30 cellular contexts compared by ENCODE assay signal in genomic region chr7:83739527-83739926, GRCh38.
DNase-seq lines count a peak whose midpoint lies in the region; TF ChIP-seq lines count a peak whose summit lies in the region.
"Had no signal": no experiment of that assay in that cellular context is flagged by ENCODE, and none has a peak within 500 bp of the region (broad histone marks: within the 10 kb centered on the region; RNA-seq: fewer than 3 reads in every experiment).

No MANE protein-coding gene starts in this region.

- peak; percentile 14 for DNase-seq in KBM-7
- peak; percentile 89 for DNase-seq in NCI-H82 (lab: John Stamatoyannopoulos, UW)
- peak; percentile 32 for DNase-seq in fibroblast of peridontal ligament (ENCODE audit: extremely low read depth)
- DNase-seq in C1 segment of cervical spinal cord (lab: John Stamatoyannopoulos, UW), result no peak
- no peak for DNase-seq in mammary epithelial cell
- no peak for DNase-seq in RWPE1 (ENCODE audit: low spot score)
- DNase-seq in NCI-H2029 treated with DMSO at 0.1 percent for 48 hours (lab: John Stamatoyannopoulos, UW), result no peak
- DNase-seq: activated CD4-positive, alpha-beta memory T cell treated with anti-CD3 and anti-CD28 coated beads for 36 hours; activated CD8-positive, alpha-beta memory T cell treated with anti-CD3 and anti-CD28 coated beads, Interleukin-2, amount 50 U/mL, for 4 hours; activated naive CD4-positive, alpha-beta T cell treated with anti-CD3 and anti-CD28 coated beads, Interleukin-2, amount 50 U/mL, for 16 hours; amniotic stem cell; brain microvascular endothelial cell; CD8-positive, alpha-beta memory T cell; cerebellar nuclear complex; dermis blood vessel endothelial cell; foreskin fibroblast; H7; heart right ventricle; Karpas-422; midbrain; MV-4-11; naive thymus-derived CD4-positive, alpha-beta T cell; NCI-H146; NCI-H526 treated with DMSO at 0.1 percent for 48 hours; stimulated activated CD4-positive, alpha-beta T cell treated with anti-CD3 and anti-CD28 coated beads, Interleukin-4, amount 100 ng/mL, for 1 hour; stomach had no signal

- H3K4me2 ChIP-seq in mammary epithelial cell (ENCODE audit: insufficient read depth, low read depth, low read length), result no peak overlapping the region
- H3K4me2 ChIP-seq: A549 had no signal

- intact Hi-C loops in mammary epithelial cell (cut with micrococcal nuclease), result no loop called here

- no peak overlapping the region for H3K4me3 ChIP-seq in ACC112 (ENCODE audit: low read depth, low read length)
- H3K4me3 ChIP-seq in mammary epithelial cell (replicated peaks in 1 of 3; ENCODE audit: insufficient read depth in 1 of 3, low read depth in 2 of 3, low read length in 3 of 3), result no peak overlapping the region
- H3K4me3 ChIP-seq: A549, GM12878, heart right ventricle, stomach had no signal

- in situ Hi-C loops in KBM-7 (cut with MboI; ENCODE audit: low pct_unique_long_range_greater_than_20kb, low sequenced_read_pairs), result no loop called here
- in situ Hi-C loops in mammary epithelial cell (cut with MboI; ENCODE audit: low sequenced_read_pairs in 2 of 2), result no loop called here

- H3K27ac ChIP-seq in ACC112 (ENCODE audit: low read depth, low read length) (no peak overlapping the region), mammary epithelial cell (ENCODE audit: insufficient read depth, low read depth, low read length) (no peak overlapping the region), RWPE1 (no peak overlapping the region)
- H3K27ac ChIP-seq: A549, brain microvascular endothelial cell, heart right ventricle, HL-60, stomach had no signal

- CTCF ChIA-PET in mammary epithelial cell (lab: Charles Lee; ENCODE audit: low non-redundant PET), result no interaction called here
- CTCF ChIA-PET in RWPE1 (lab: Yijun Ruan, JAX), result no interaction called here

- H3K9ac ChIP-seq in mammary epithelial cell (ENCODE audit: insufficient read depth, low read length), result no peak overlapping the region

- POLR2A ChIA-PET in RWPE1 (lab: Yijun Ruan, JAX; ENCODE audit: low non-redundant PET), result no interaction called here

- dilution Hi-C loops in mammary epithelial cell (cut with HindIII; ENCODE audit: low sequenced_read_pairs), result no loop called here

- BruUV-seq in mammary epithelial cell (replicated peaks; lab: Mats Ljungman, UMichigan), result no TSS peak

- H3K79me2 ChIP-seq in ACC112 (ENCODE audit: control insufficient read depth, insufficient read depth, low read length, unreplicated experiment), result no peaks in the 10 kb centered on the region
- H3K79me2 ChIP-seq in mammary epithelial cell (ENCODE audit: insufficient read depth, low read length), result no peaks in the 10 kb centered on the region

- H3K4me1 ChIP-seq in ACC112 (ENCODE audit: control insufficient read depth, insufficient read depth, low read length, unreplicated experiment), result no peaks in the 10 kb centered on the region
- no peaks in the 10 kb centered on the region for H3K4me1 ChIP-seq in mammary epithelial cell (ENCODE audit: insufficient read depth, low read length)
- H3K4me1 ChIP-seq: A549, heart right ventricle, stomach had no signal

- H3K27me3 ChIP-seq in ACC112 (ENCODE audit: insufficient read depth, low read length) (no peaks in the 10 kb centered on the region), mammary epithelial cell (ENCODE audit: insufficient read depth, low read length) (no peaks in the 10 kb centered on the region)
- H3K27me3 ChIP-seq: brain microvascular endothelial cell, heart right ventricle, stomach had no signal

- H2AFZ ChIP-seq in ACC112 (ENCODE audit: low read length, unreplicated experiment), result peak overlapping the region; percentile 8
- H2AFZ ChIP-seq in mammary epithelial cell (ENCODE audit: low read depth, low read length), result no peak overlapping the region

- H3K9me3 ChIP-seq in mammary epithelial cell (replicated peaks; ENCODE audit: insufficient read depth, low read length), result no peaks in the 10 kb centered on the region
- H3K9me3 ChIP-seq: A549, heart right ventricle, stomach had no signal

- no peaks in the 10 kb centered on the region for H3K36me3 ChIP-seq in ACC112 (ENCODE audit: insufficient read depth, low read length)
- no peaks in the 10 kb centered on the region for H3K36me3 ChIP-seq in mammary epithelial cell (ENCODE audit: insufficient read depth, low read length)
- H3K36me3 ChIP-seq: brain microvascular endothelial cell, heart right ventricle, stomach had no signal

- 82% methylated on average over 1 of the region's 2 CpGs for WGBS in mammary epithelial cell (ENCODE audit: low coverage, missing lambda C conversion rate)

- H4K20me1 ChIP-seq in mammary epithelial cell (ENCODE audit: insufficient read depth, low read length), result no peaks in the 10 kb centered on the region

- TF ChIP-seq CTCF in mammary epithelial cell (conservative IDR thresholded peaks at IDR 0.05 in 1 of 2, IDR thresholded peaks at IDR 0.05 in 1 of 2; ENCODE audit: extremely low read depth in 1 of 2, insufficient read depth in 1 of 2, low read depth in 1 of 2, low read length in 2 of 2) (no peak), RWPE1 (conservative IDR thresholded peaks at IDR 0.05; ENCODE audit: low read depth) (no peak)

Comparison
In these comparisons a context has a peak if more than half of its experiments do, and no peak if none do; other contexts are left out.
1. DNase-seq: peak in KBM-7 (single experiment), NCI-H82 (single experiment) and fibroblast of peridontal ligament (single experiment); none in C1 segment of cervical spinal cord (0 of 14), mammary epithelial cell (single experiment), RWPE1 (single experiment) and NCI-H2029 treated with DMSO at 0.1 percent for 48 hours (single experiment).